In the genomic region with DNA sequence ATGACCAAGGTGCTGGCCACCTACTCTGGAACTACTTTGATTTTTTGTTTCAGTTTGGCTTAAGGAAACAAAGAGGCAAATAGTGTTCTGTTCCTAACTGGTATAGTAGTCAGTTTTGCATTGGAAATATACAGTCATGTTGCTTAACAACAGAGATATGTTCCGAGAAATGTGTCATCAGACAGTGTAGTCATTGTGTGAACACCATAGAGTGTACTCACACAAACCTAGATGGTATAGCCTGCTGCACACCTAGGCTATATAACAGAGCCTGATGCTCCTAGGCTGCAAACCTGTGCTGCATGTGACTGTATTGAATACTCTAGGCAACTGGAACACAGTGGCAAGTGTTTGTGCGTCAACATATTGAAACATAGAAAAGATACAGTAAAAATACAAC, we compare ENCODE assay signal across 14 cellular contexts.
DNase-seq lines count a peak whose midpoint lies in the region; ATAC-seq, FAIRE-seq and TF ChIP-seq lines count a peak whose summit lies in the region.
"Had no signal": no experiment of that assay in that cellular context is flagged by ENCODE, and none has a peak within 500 bp of the region (broad histone marks: within the 10 kb centered on the region; RNA-seq: fewer than 3 reads in every experiment).

No MANE protein-coding gene starts in this region.

- peaks cover 3% of the 10 kb centered on the region for H3K36me3 Mint-ChIP-seq in activated CD4-positive, alpha-beta memory T cell treated with anti-CD3 and anti-CD28 coated beads for 36 hours
- H3K36me3 Mint-ChIP-seq in activated CD4-positive, alpha-beta memory T cell treated with anti-CD3 and anti-CD28 coated beads, Interleukin-2, amount 10 ng/mL, durations not matched to agents 7 days and 5 days (ENCODE audit: low read depth): no peaks in the 10 kb centered on the region
- H3K36me3 Mint-ChIP-seq in activated T-helper 2 cell treated with anti-CD3 and anti-CD28 coated beads, Interferon-gamma antibody, Interleukin-2, Interleukin-4, amounts not matched to agents 10 μg/mL and 5 μg/mL and 100 μg/mL, durations not matched to agents 14 hours and 24 hours and 36 hours (ENCODE audit: low read depth): peaks cover 3% of the 10 kb centered on the region
- peaks cover 6% of the 10 kb centered on the region for H3K36me3 Mint-ChIP-seq in Caco-2 (ENCODE audit: insufficient read depth, unreplicated experiment)

- intact Hi-C loops in activated CD4-positive, alpha-beta memory T cell treated with anti-CD3 and anti-CD28 coated beads for 36 hours (cut with micrococcal nuclease): loop anchor here (1.0 to 2.0 kb wide), 9 partner anchors 9 to 212 kb away; no protein-coding TSS in a partner anchor
- intact Hi-C loops in activated T-helper 2 cell treated with anti-CD3 and anti-CD28 coated beads, Interferon-gamma antibody, Interleukin-2, Interleukin-4, amounts not matched to agents 10 μg/mL and 5 μg/mL and 100 μg/mL, durations not matched to agents 14 hours and 24 hours and 36 hours (cut with micrococcal nuclease): loop anchor here (1.0 to 10.0 kb wide), 7 partner anchors 27 to 247 kb away; no protein-coding TSS in a partner anchor
- intact Hi-C loops in pancreas (cut with DNase I) (no loop called here), Caco-2 (cut with micrococcal nuclease; ENCODE audit: unreplicated experiment) (no loop called here)

- H3K9me3 ChIP-seq in pancreas (no peaks in the 10 kb centered on the region), Caco-2 (no peaks in the 10 kb centered on the region)
- H3K9me3 ChIP-seq: stomach had no signal

- H3K27me3 ChIP-seq in pancreas: no peaks in the 10 kb centered on the region
- no peaks in the 10 kb centered on the region for H3K27me3 ChIP-seq in Caco-2 (replicated peaks; ENCODE audit: control insufficient read depth, insufficient read depth, low read length)
- H3K27me3 ChIP-seq: stomach had no signal

- peak overlapping the region; percentile 90 for H3K27ac Mint-ChIP-seq in activated CD4-positive, alpha-beta memory T cell treated with anti-CD3 and anti-CD28 coated beads for 36 hours
- H3K27ac Mint-ChIP-seq in activated CD4-positive, alpha-beta memory T cell treated with anti-CD3 and anti-CD28 coated beads, Interleukin-2, amount 10 ng/mL, durations not matched to agents 7 days and 5 days: no peak overlapping the region
- H3K27ac Mint-ChIP-seq in activated T-helper 2 cell treated with anti-CD3 and anti-CD28 coated beads, Interferon-gamma antibody, Interleukin-2, Interleukin-4, amounts not matched to agents 10 μg/mL and 5 μg/mL and 100 μg/mL, durations not matched to agents 14 hours and 24 hours and 36 hours: peak overlapping the region; percentile 74
- H3K27ac Mint-ChIP-seq in Caco-2 (ENCODE audit: unreplicated experiment): no peak overlapping the region

- FAIRE-seq in pancreas (lab: Jason Lieb, UNC) (no peak), urothelium cell line (lab: Jason Lieb, UNC) (no peak)

- POLR2A ChIA-PET in activated CD4-positive, alpha-beta memory T cell treated with anti-CD3 and anti-CD28 coated beads for 36 hours (lab: Charles Lee): no interaction called here
- POLR2A ChIA-PET in activated CD4-positive, alpha-beta memory T cell treated with anti-CD3 and anti-CD28 coated beads, Interleukin-2, amount 10 ng/mL, durations not matched to agents 7 days and 5 days (lab: Charles Lee): interaction anchor here (0.9 to 1.0 kb wide), 2 partner anchors 9 to 16 kb away, joined by 3 to 5 read pairs; no protein-coding TSS in a partner anchor
- POLR2A ChIA-PET in Caco-2 (lab: Charles Lee): no interaction called here

- peak; percentile 51 for DNase-seq in activated CD4-positive, alpha-beta memory T cell treated with anti-CD3 and anti-CD28 coated beads for 36 hours
- DNase-seq in activated CD4-positive, alpha-beta memory T cell treated with anti-CD3 and anti-CD28 coated beads, Interleukin-2, amount 10 ng/mL, durations not matched to agents 7 days and 5 days: no peak
- no peak for DNase-seq in activated T-helper 2 cell treated with anti-CD3 and anti-CD28 coated beads, Interferon-gamma antibody, Interleukin-2, Interleukin-4, amounts not matched to agents 10 μg/mL and 5 μg/mL and 100 μg/mL, durations not matched to agents 14 hours and 24 hours and 36 hours (ENCODE audit: low spot score)
- DNase-seq in pancreas (no peak), urothelium cell line (ENCODE audit: low spot score) (no peak), Caco-2 (no peak)
- DNase-seq: ACHN, amygdala, H9, KBM-7, NCI-H82, stomach had no signal

- H3K36me3 ChIP-seq in pancreas (no peaks in the 10 kb centered on the region), Caco-2 (ENCODE audit: control insufficient read depth, insufficient read depth, low read length) (no peaks in the 10 kb centered on the region)
- H3K36me3 ChIP-seq: stomach had no signal

- ATAC-seq in HG03095 (IDR thresholded peaks at IDR 0.05; ENCODE audit: unreplicated experiment) (peak; percentile 61), pancreas (peak in 3 of 4 donors; percentile 21 to 24 (median 22)), GM18861 (IDR thresholded peaks at IDR 0.05; ENCODE audit: unreplicated experiment) (no peak)

- H3K4me1 ChIP-seq in pancreas (peaks cover 0 to 7% (median 0%) of the 10 kb centered on the region in 3 donors), Caco-2 (no peaks in the 10 kb centered on the region)

- H3K27ac ChIP-seq in pancreas: no peak overlapping the region
- H3K27ac ChIP-seq: stomach had no signal

- CTCF ChIA-PET in activated CD4-positive, alpha-beta memory T cell treated with anti-CD3 and anti-CD28 coated beads for 36 hours (lab: Charles Lee): interaction anchor here (0.8 to 1.3 kb wide), 3 partner anchors 8 to 163 kb away, joined by 3 to 4 read pairs (median 4); no protein-coding TSS in a partner anchor
- CTCF ChIA-PET in activated CD4-positive, alpha-beta memory T cell treated with anti-CD3 and anti-CD28 coated beads, Interleukin-2, amount 10 ng/mL, durations not matched to agents 7 days and 5 days (lab: Charles Lee): no interaction called here
- CTCF ChIA-PET in Caco-2 (lab: Charles Lee): no interaction called here

- H3K4me3 ChIP-seq in pancreas: no peak overlapping the region
- H3K4me3 ChIP-seq in Caco-2 (ENCODE audit: low read depth, low read length): no peak overlapping the region
- H3K4me3 ChIP-seq: stomach had no signal

- peaks cover 78% of the 10 kb centered on the region for H3K4me1 Mint-ChIP-seq in activated CD4-positive, alpha-beta memory T cell treated with anti-CD3 and anti-CD28 coated beads for 36 hours (ENCODE audit: low read depth)
- peaks cover 43% of the 10 kb centered on the region for H3K4me1 Mint-ChIP-seq in activated CD4-positive, alpha-beta memory T cell treated with anti-CD3 and anti-CD28 coated beads, Interleukin-2, amount 10 ng/mL, durations not matched to agents 7 days and 5 days
- peaks cover 49% of the 10 kb centered on the region for H3K4me1 Mint-ChIP-seq in activated T-helper 2 cell treated with anti-CD3 and anti-CD28 coated beads, Interferon-gamma antibody, Interleukin-2, Interleukin-4, amounts not matched to agents 10 μg/mL and 5 μg/mL and 100 μg/mL, durations not matched to agents 14 hours and 24 hours and 36 hours (ENCODE audit: low read depth)
- H3K4me1 Mint-ChIP-seq in Caco-2 (ENCODE audit: low read depth, unreplicated experiment): no peaks in the 10 kb centered on the region

- no peaks in the 10 kb centered on the region for H3K9me3 Mint-ChIP-seq in activated CD4-positive, alpha-beta memory T cell treated with anti-CD3 and anti-CD28 coated beads for 36 hours
- no peaks in the 10 kb centered on the region for H3K9me3 Mint-ChIP-seq in activated CD4-positive, alpha-beta memory T cell treated with anti-CD3 and anti-CD28 coated beads, Interleukin-2, amount 10 ng/mL, durations not matched to agents 7 days and 5 days
- no peaks in the 10 kb centered on the region for H3K9me3 Mint-ChIP-seq in activated T-helper 2 cell treated with anti-CD3 and anti-CD28 coated beads, Interferon-gamma antibody, Interleukin-2, Interleukin-4, amounts not matched to agents 10 μg/mL and 5 μg/mL and 100 μg/mL, durations not matched to agents 14 hours and 24 hours and 36 hours
- no peaks in the 10 kb centered on the region for H3K9me3 Mint-ChIP-seq in Caco-2 (ENCODE audit: unreplicated experiment)
- H3K9me3 Mint-ChIP-seq: H9 had no signal

- 80 to 87% methylated on average over 2 of the region's 2 CpGs for WGBS in pancreas, 2 donors

- no peak overlapping the region for H3K4me3 Mint-ChIP-seq in activated CD4-positive, alpha-beta memory T cell treated with anti-CD3 and anti-CD28 coated beads for 36 hours
- H3K4me3 Mint-ChIP-seq in activated CD4-positive, alpha-beta memory T cell treated with anti-CD3 and anti-CD28 coated beads, Interleukin-2, amount 10 ng/mL, durations not matched to agents 7 days and 5 days: no peak overlapping the region
- no peak overlapping the region for H3K4me3 Mint-ChIP-seq in activated T-helper 2 cell treated with anti-CD3 and anti-CD28 coated beads, Interferon-gamma antibody, Interleukin-2, Interleukin-4, amounts not matched to agents 10 μg/mL and 5 μg/mL and 100 μg/mL, durations not matched to agents 14 hours and 24 hours and 36 hours (ENCODE audit: low read depth)
- no peak overlapping the region for H3K4me3 Mint-ChIP-seq in Caco-2 (ENCODE audit: unreplicated experiment)
- H3K4me3 Mint-ChIP-seq: H9 had no signal

- no peaks in the 10 kb centered on the region for H3K27me3 Mint-ChIP-seq in activated CD4-positive, alpha-beta memory T cell treated with anti-CD3 and anti-CD28 coated beads for 36 hours
- H3K27me3 Mint-ChIP-seq in activated CD4-positive, alpha-beta memory T cell treated with anti-CD3 and anti-CD28 coated beads, Interleukin-2, amount 10 ng/mL, durations not matched to agents 7 days and 5 days: no peaks in the 10 kb centered on the region
- H3K27me3 Mint-ChIP-seq in activated T-helper 2 cell treated with anti-CD3 and anti-CD28 coated beads, Interferon-gamma antibody, Interleukin-2, Interleukin-4, amounts not matched to agents 10 μg/mL and 5 μg/mL and 100 μg/mL, durations not matched to agents 14 hours and 24 hours and 36 hours (ENCODE audit: low read depth): no peaks in the 10 kb centered on the region
- H3K27me3 Mint-ChIP-seq in Caco-2 (ENCODE audit: insufficient read depth, unreplicated experiment): no peaks in the 10 kb centered on the region

- BruUV-seq in Caco-2 (replicated peaks; lab: Mats Ljungman, UMichigan): no TSS peak

- no peak for TF ChIP-seq CTCF in pancreas (IDR thresholded peaks at IDR 0.05)
- no peak for TF ChIP-seq CTCF in Caco-2 (IDR thresholded peaks at IDR 0.05; ENCODE audit: insufficient read depth in 1 of 2, low read depth in 1 of 2, low read length in 1 of 2, severe bottlenecking in 1 of 2, unreplicated experiment in 1 of 2)

Comparison
In these comparisons a context has a peak if more than half of its experiments do, and no peak if none do; other contexts are left out.
1. H3K27ac Mint-ChIP-seq: peak in activated CD4-positive, alpha-beta memory T cell treated with anti-CD3 and anti-CD28 coated beads for 36 hours (single experiment) and activated T-helper 2 cell treated with anti-CD3 and anti-CD28 coated beads, Interferon-gamma antibody, Interleukin-2, Interleukin-4, amounts not matched to agents 10 μg/mL and 5 μg/mL and 100 μg/mL, durations not matched to agents 14 hours and 24 hours and 36 hours (single experiment); none in activated CD4-positive, alpha-beta memory T cell treated with anti-CD3 and anti-CD28 coated beads, Interleukin-2, amount 10 ng/mL, durations not matched to agents 7 days and 5 days (single experiment) and Caco-2 (single experiment).
2. intact Hi-C loops: an anchor here in activated CD4-positive, alpha-beta memory T cell treated with anti-CD3 and anti-CD28 coated beads for 36 hours (1.0 to 2.0 kb wide) and activated T-helper 2 cell treated with anti-CD3 and anti-CD28 coated beads, Interferon-gamma antibody, Interleukin-2, Interleukin-4, amounts not matched to agents 10 μg/mL and 5 μg/mL and 100 μg/mL, durations not matched to agents 14 hours and 24 hours and 36 hours (1.0 to 10.0 kb wide); none called in pancreas and Caco-2.